1 cellular context compared by ENCODE assay signal in the genomic region with DNA sequence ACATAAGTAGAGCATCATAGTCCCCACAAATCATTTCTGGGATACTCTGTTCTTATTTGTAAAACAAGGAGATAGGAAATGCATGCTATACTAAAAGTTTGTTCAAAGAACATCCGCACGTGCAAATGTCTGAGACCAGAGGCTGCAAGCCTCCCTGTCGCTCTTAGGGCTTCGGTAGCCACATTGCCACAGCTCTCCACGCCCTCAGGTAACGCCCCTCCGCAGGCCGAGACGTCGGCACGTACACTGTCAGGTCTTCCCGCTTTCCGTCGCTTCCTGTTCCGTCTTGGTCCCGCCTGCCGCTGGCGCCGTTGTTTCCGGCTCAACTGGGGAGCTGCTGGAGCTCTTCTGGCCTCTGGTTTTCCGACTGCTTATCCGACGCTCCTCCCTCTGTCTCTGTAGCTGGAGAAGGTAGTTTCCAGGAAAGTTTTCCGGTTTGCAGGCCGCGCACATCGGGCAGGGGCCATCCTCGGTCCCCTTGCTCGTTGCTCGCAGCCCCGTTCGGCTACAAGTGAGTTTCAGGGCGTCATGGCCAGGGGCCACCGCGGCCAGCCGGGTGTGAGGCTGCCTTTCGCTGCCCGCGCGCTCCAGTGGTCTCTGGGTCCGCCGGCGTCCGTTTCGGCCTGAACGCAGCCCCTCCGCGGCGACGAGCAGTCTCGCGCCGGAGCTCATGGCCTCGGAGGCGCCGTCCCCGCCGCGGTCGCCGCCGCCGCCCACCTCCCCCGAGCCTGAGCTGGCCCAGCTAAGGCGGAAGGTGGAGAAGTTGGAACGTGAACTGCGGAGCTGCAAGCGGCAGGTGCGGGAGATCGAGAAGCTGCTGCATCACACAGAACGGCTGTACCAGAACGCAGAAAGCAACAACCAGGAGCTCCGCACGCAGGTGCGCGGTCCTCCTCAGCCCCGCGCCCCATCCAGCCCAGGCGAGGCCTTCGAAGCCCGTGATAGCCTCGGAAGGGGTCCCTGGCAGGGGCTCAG.
A peak's percentile ranks its signal among the peaks of the same experiment; 100 is the strongest.
TF ChIP-seq lines count a peak whose summit lies in the region.

TSS of gene AGGF1 (plus strand) at position 308 of the 975 bp plus-strand sequence. CDS start at position 671, 363 bp downstream.

TF ChIP-seq in HEK293, 187 proteins besides CTCF, POLR2A, EP300 and RAD21 (continued from another document and continues in another):
- TF ChIP-seq FEZF1 (tag by site-specific recombination; IDR thresholded peaks at IDR 0.05): no peak
- TF ChIP-seq ZSCAN23 (tag by site-specific recombination; IDR thresholded peaks at IDR 0.05): no peak
- TF ChIP-seq IKZF3 (tag by site-specific recombination; IDR thresholded peaks at IDR 0.05): peak; percentile 58; the same call in 1 of the 2 replicates
- no peak for TF ChIP-seq ZNF514 (tag by site-specific recombination; IDR thresholded peaks at IDR 0.05)
- peak; percentile 81 for TF ChIP-seq ZNF629 (tag by site-specific recombination; IDR thresholded peaks at IDR 0.05)
- TF ChIP-seq KLF9 (tag by site-specific recombination; IDR thresholded peaks at IDR 0.05; ENCODE audit: low read depth): peak; percentile 91
- TF ChIP-seq TCF7L2 (IDR thresholded peaks at IDR 0.05; ENCODE audit: borderline replicate concordance, low read depth, low read length): no peak
- TF ChIP-seq ZNF777 (tag by site-specific recombination; IDR thresholded peaks at IDR 0.05; ENCODE audit: borderline replicate concordance): peak; percentile 24; the same call in 1 of the 2 replicates
- peak; percentile 95 for TF ChIP-seq ZNF341 (tag by site-specific recombination; IDR thresholded peaks at IDR 0.05; ENCODE audit: low read depth)
- TF ChIP-seq ZNF571 (tag by site-specific recombination; IDR thresholded peaks at IDR 0.05): no peak
- peak; percentile 59; the same call in 1 of the 2 replicates for TF ChIP-seq ZNF2 (tag by site-specific recombination; IDR thresholded peaks at IDR 0.05)
- TF ChIP-seq SP2 (tag by site-specific recombination; IDR thresholded peaks at IDR 0.05): peak; percentile 91
- TF ChIP-seq ZBTB8A (tag by site-specific recombination; IDR thresholded peaks at IDR 0.05): peak; percentile 91
- TF ChIP-seq BCL11B (tag by site-specific recombination; IDR thresholded peaks at IDR 0.05; ENCODE audit: low read depth): no peak
- 0 out of 2 replicates have a peak, but pooled peaks have one; percentile 13 for TF ChIP-seq ZNF623 (tag by site-specific recombination; IDR thresholded peaks at IDR 0.05)
- no peak for TF ChIP-seq ZNF202 (tag by site-specific recombination; IDR thresholded peaks at IDR 0.05; ENCODE audit: borderline replicate concordance)
- TF ChIP-seq, protein P1, sequence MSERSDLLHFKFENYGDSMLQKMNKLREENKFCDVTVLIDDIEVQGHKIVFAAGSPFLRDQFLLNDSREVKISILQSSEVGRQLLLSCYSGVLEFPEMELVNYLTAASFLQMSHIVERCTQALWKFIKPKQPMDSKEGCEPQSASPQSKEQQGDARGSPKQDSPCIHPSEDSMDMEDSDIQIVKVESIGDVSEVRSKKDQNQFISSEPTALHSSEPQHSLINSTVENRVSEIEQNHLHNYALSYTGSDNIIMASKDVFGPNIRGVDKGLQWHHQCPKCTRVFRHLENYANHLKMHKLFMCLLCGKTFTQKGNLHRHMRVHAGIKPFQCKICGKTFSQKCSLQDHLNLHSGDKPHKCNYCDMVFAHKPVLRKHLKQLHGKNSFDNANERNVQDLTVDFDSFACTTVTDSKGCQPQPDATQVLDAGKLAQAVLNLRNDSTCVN (tag by site-specific recombination; optimal IDR thresholded peaks at IDR 0.05): peak; percentile 95
- TF ChIP-seq, protein P2, sequence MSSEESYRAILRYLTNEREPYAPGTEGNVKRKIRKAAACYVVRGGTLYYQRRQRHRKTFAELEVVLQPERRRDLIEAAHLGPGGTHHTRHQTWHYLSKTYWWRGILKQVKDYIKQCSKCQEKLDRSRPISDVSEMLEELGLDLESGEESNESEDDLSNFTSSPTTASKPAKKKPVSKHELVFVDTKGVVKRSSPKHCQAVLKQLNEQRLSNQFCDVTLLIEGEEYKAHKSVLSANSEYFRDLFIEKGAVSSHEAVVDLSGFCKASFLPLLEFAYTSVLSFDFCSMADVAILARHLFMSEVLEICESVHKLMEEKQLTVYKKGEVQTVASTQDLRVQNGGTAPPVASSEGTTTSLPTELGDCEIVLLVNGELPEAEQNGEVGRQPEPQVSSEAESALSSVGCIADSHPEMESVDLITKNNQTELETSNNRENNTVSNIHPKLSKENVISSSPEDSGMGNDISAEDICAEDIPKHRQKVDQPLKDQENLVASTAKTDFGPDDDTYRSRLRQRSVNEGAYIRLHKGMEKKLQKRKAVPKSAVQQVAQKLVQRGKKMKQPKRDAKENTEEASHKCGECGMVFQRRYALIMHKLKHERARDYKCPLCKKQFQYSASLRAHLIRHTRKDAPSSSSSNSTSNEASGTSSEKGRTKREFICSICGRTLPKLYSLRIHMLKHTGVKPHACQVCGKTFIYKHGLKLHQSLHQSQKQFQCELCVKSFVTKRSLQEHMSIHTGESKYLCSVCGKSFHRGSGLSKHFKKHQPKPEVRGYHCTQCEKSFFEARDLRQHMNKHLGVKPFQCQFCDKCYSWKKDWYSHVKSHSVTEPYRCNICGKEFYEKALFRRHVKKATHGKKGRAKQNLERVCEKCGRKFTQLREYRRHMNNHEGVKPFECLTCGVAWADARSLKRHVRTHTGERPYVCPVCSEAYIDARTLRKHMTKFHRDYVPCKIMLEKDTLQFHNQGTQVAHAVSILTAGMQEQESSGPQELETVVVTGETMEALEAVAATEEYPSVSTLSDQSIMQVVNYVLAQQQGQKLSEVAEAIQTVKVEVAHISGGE (tag by site-specific recombination; conservative IDR thresholded peaks at IDR 0.05; ENCODE audit: low read depth): peak; percentile 95
- peak; percentile 86 for TF ChIP-seq ZBTB17 (tag by site-specific recombination; IDR thresholded peaks at IDR 0.05)
- no peak; the same call in 1 of the 2 replicates for TF ChIP-seq ZFP37 (tag by site-specific recombination; IDR thresholded peaks at IDR 0.05)
- peak; percentile 82 for TF ChIP-seq ZXDB (tag by site-specific recombination; IDR thresholded peaks at IDR 0.05)
- peak; percentile 51; the same call in 1 of the 2 replicates for TF ChIP-seq ZNF76 (tag by site-specific recombination; IDR thresholded peaks at IDR 0.05; ENCODE audit: borderline replicate concordance, low read depth)
- peak; percentile 67 for TF ChIP-seq PRDM10 (tag by site-specific recombination; IDR thresholded peaks at IDR 0.05)
- TF ChIP-seq, protein P3, sequence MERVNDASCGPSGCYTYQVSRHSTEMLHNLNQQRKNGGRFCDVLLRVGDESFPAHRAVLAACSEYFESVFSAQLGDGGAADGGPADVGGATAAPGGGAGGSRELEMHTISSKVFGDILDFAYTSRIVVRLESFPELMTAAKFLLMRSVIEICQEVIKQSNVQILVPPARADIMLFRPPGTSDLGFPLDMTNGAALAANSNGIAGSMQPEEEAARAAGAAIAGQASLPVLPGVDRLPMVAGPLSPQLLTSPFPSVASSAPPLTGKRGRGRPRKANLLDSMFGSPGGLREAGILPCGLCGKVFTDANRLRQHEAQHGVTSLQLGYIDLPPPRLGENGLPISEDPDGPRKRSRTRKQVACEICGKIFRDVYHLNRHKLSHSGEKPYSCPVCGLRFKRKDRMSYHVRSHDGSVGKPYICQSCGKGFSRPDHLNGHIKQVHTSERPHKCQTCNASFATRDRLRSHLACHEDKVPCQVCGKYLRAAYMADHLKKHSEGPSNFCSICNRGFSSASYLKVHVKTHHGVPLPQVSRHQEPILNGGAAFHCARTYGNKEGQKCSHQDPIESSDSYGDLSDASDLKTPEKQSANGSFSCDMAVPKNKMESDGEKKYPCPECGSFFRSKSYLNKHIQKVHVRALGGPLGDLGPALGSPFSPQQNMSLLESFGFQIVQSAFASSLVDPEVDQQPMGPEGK (tag by site-specific recombination; IDR thresholded peaks at IDR 0.05): no peak
- peak; percentile 63 for TF ChIP-seq ZEB2 (tag by site-specific recombination; IDR thresholded peaks at IDR 0.05)
- TF ChIP-seq, protein P4, sequence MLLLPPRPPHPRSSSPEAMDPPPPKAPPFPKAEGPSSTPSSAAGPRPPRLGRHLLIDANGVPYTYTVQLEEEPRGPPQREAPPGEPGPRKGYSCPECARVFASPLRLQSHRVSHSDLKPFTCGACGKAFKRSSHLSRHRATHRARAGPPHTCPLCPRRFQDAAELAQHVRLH (tag by site-specific recombination; IDR thresholded peaks at IDR 0.05): no peak
- TF ChIP-seq ZNF510 (tag by site-specific recombination; IDR thresholded peaks at IDR 0.05; ENCODE audit: insufficient replicate concordance): no peak
- peak; percentile 55; the same call in 1 of the 2 replicates for TF ChIP-seq ZNF394 (tag by site-specific recombination; IDR thresholded peaks at IDR 0.05; ENCODE audit: borderline replicate concordance)
- TF ChIP-seq KLF1 (tag by site-specific recombination; IDR thresholded peaks at IDR 0.05): peak; percentile 82
- TF ChIP-seq SP3 (tag by site-specific recombination; IDR thresholded peaks at IDR 0.05): peak; percentile 85
- peak; percentile 87 for TF ChIP-seq KLF8 (tag by site-specific recombination; IDR thresholded peaks at IDR 0.05)
- TF ChIP-seq GLIS2 (tag by site-specific recombination; IDR thresholded peaks at IDR 0.05): 0 out of 2 replicates have a peak, but pooled peaks have one; percentile 22
- peak; percentile 84; the same call in 1 of the 2 replicates for TF ChIP-seq ZNF610 (tag by site-specific recombination; IDR thresholded peaks at IDR 0.05; ENCODE audit: borderline replicate concordance)
- peak; percentile 95 for TF ChIP-seq ZNF518A (tag by site-specific recombination; conservative IDR thresholded peaks at IDR 0.05; ENCODE audit: low read depth)
- 0 out of 2 replicates have a peak, but pooled peaks have one; percentile 56 for TF ChIP-seq ZNF692 (tag by site-specific recombination; IDR thresholded peaks at IDR 0.05)
- TF ChIP-seq ZNF521 (tag by site-specific recombination; IDR thresholded peaks at IDR 0.05): no peak
- peak; percentile 17; the same call in 1 of the 2 replicates for TF ChIP-seq EGR2 (tag by site-specific recombination; IDR thresholded peaks at IDR 0.05; ENCODE audit: low read depth)
- TF ChIP-seq SETDB1 (IDR thresholded peaks at IDR 0.05; ENCODE audit: insufficient read length, low read length): peak; percentile 44
- TF ChIP-seq ZFHX2 (tag by site-specific recombination; conservative IDR thresholded peaks at IDR 0.05): peak; percentile 58
